In genomic region chr17:37642706-37643105, GRCh38 we compare ENCODE assay signal across 1 cellular context.
TF ChIP-seq lines count a peak whose summit lies in the region.

No MANE protein-coding gene starts in this region.

TF ChIP-seq in HepG2, 621 proteins besides CTCF, POLR2A, EP300 and RAD21 (continued from another document):
- TF ChIP-seq E2F2 (CRISPR knock-in tag; IDR thresholded peaks at IDR 0.05; ENCODE audit: borderline replicate concordance) (no peak), SMARCE1 (IDR thresholded peaks at IDR 0.05; ENCODE audit: borderline replicate concordance) (no peak), GFI1 (CRISPR knock-in tag; IDR thresholded peaks at IDR 0.05; ENCODE audit: borderline replicate concordance) (0 out of 2 replicates have a peak, but pooled peaks have one; percentile 22), ZNF10 (CRISPR knock-in tag; IDR thresholded peaks at IDR 0.05; ENCODE audit: borderline replicate concordance, low read depth) (no peak), SNAI1 (CRISPR knock-in tag; IDR thresholded peaks at IDR 0.05; ENCODE audit: borderline replicate concordance) (0 out of 2 replicates have a peak, but pooled peaks have one; percentile 7)
TF ChIP-seq in HepG2: peak in this region for 2.
